In genomic region chr9:114291064-114291474, GRCh38 we compare ENCODE assay signal across 8 cellular contexts. TPM values are rescaled to one million over a fixed set of nuclear protein-coding genes. Genes with fewer than 3 reads are reported as not detected.
DNase-seq lines count a peak whose midpoint lies in the region; ATAC-seq and TF ChIP-seq lines count a peak whose summit lies in the region.

No MANE protein-coding gene starts in this region.

- TF ChIP-seq CTCF in AG04450 (IDR thresholded peaks at IDR 0.05; ENCODE audit: low read depth, low read length) (peak; percentile 83), endothelial cell (IDR thresholded peaks at IDR 0.05; ENCODE audit: unreplicated experiment) (peak; percentile 98), mucosa of descending colon (IDR thresholded peaks at IDR 0.05) (peak; percentile 87)

- no peaks in the 10 kb centered on the region for H3K4me1 ChIP-seq in mucosa of descending colon (ENCODE audit: low read depth)

- H3K9me3 ChIP-seq in AG04450 (ENCODE audit: control insufficient read depth, insufficient read depth, low read length) (no peaks in the 10 kb centered on the region), mucosa of descending colon (peaks cover 6% of the 10 kb centered on the region)

- no peak for DNase-seq in AG04450 (ENCODE audit: low read depth, low spot score)
- DNase-seq in GM19238 (ENCODE audit: insufficient read length, low spot score), result peak; percentile 43
- DNase-seq in NCI-H526 treated with DMSO at 0.1 percent for 48 hours (lab: John Stamatoyannopoulos, UW), result peak; percentile 11
- peak; percentile 30 to 80 (median 64) for DNase-seq in activated CD8-positive, alpha-beta memory T cell treated with anti-CD3 and anti-CD28 coated beads for 48 hours (ENCODE audit: low read depth in 2 of 3, low spot score in 2 of 3)
- peak; percentile 81 for DNase-seq in endothelial cell (ENCODE audit: low spot score)
- DNase-seq in mucosa of descending colon, result peak in 2 of 3 donors; percentile 82 to 84
- DNase-seq in stimulated activated CD8-positive, alpha-beta memory T cell treated with anti-CD3 and anti-CD28 coated beads, Interleukin-4, amount 100 ng/mL, for 4 hours (ENCODE audit: low read depth in 2 of 2, low spot score in 1 of 2), result peak; percentile 28 to 60

- H3K4me1 Mint-ChIP-seq in endothelial cell (ENCODE audit: unreplicated experiment), result peaks cover 10% of the 10 kb centered on the region

- peaks cover 46% of the 10 kb centered on the region for H3K36me3 Mint-ChIP-seq in endothelial cell (ENCODE audit: low read depth, unreplicated experiment)

- H3K9me3 Mint-ChIP-seq in endothelial cell (ENCODE audit: unreplicated experiment), result no peaks in the 10 kb centered on the region

- no peak overlapping the region for H3K27ac Mint-ChIP-seq in endothelial cell (ENCODE audit: unreplicated experiment)

- peak overlapping the region; percentile 35 for H3K4me3 Mint-ChIP-seq in endothelial cell (ENCODE audit: unreplicated experiment)

- CTCF ChIA-PET in AG04450 (lab: Charles Lee), result interaction anchor here (0.6 to 16.9 kb wide), 48 partner anchors 9 to 872 kb away, joined by 3 to 348 read pairs (median 4); partner anchors contain the start of genes AMBP, COL27A1 and KIF12

- peaks cover 1% of the 10 kb centered on the region for H3K27me3 Mint-ChIP-seq in endothelial cell (ENCODE audit: unreplicated experiment)

- H3K4me3 ChIP-seq in AG04450 (ENCODE audit: low read depth, low read length) (no peak overlapping the region), mucosa of descending colon (no peak overlapping the region)

- intact Hi-C loops in mucosa of descending colon (cut with DNase I, micrococcal nuclease), result loop anchor here (5.0 to 10.0 kb wide), 4 partner anchors 134 to 486 kb away; partner anchors contain the start of gene COL27A1 (in 1 of the 2)

- no peak overlapping the region for H3K27ac ChIP-seq in AG04450 (ENCODE audit: low read depth, low read length)

- ATAC-seq in mucosa of descending colon (peak; percentile 75), HG03095 (IDR thresholded peaks at IDR 0.05; ENCODE audit: unreplicated experiment) (no peak)

- POLR2A ChIA-PET in AG04450 (lab: Yijun Ruan, JAX), result no interaction called here

- no peaks in the 10 kb centered on the region for H3K27me3 ChIP-seq in AG04450 (ENCODE audit: control insufficient read depth, insufficient read depth, low read length)

- H3K36me3 ChIP-seq in mucosa of descending colon (ENCODE audit: low read depth), result no peaks in the 10 kb centered on the region

RNA-seq across cellular contexts. Expression of gene ORM1, which starts 31.8 kb away (rescaled TPM):
- 0.17 TPM in 1 of 2 replicates, not detected in the other for polyA plus RNA-seq in AG04450 (2011; rRNA removed)
- not detected in 2 replicates for polyA minus RNA-seq in AG04450 (2011; rRNA and poly(A)+ RNA removed)
- total RNA-seq in endothelial cell (ENCODE audit: unreplicated experiment) (not detected), mucosa of descending colon (1 to 10 TPM in 1 of 3 donors, not detected in 2; 2.8 TPM)

RNA-seq across cellular contexts. Expression of gene ORM2, which starts 38.6 kb away (rescaled TPM):
- not detected in 2 replicates for polyA plus RNA-seq in AG04450 (2011; rRNA removed)
- polyA minus RNA-seq in AG04450 (2011; rRNA and poly(A)+ RNA removed), result not detected in 2 replicates
- not detected for total RNA-seq in endothelial cell (ENCODE audit: unreplicated experiment)
- total RNA-seq in mucosa of descending colon, result 1 to 10 TPM in 1 of 3 donors, not detected in 2; 1.0 TPM
